ENCODE assay signal across 23 cellular contexts in the genomic region with DNA sequence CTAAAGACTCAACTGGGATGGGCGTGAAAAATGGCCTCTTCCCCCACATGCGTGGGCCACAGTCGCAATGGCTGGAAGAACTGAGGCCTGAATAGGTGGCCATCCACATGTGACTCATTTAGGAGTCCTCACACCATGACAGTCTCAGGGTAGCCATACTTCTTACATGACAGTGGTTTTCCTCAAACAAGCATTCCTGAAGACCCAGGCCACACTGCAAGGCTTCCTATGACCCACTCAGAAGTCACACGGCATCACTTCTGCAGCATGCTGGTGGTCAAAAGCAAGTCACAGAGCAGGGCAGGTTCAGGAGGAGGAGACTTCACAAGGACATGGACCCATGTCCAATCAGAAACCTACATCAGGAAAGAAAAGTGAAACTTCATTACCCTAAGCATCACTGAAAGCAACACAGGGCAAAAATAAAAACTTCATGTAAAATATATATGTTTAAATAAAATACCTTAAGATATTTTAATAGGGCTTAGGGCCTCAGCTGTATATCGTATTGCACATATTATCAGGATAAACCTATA.
"Had no signal": no experiment of that assay in that cellular context is flagged by ENCODE, and none has a peak within 500 bp of the region (broad histone marks: within the 10 kb centered on the region; RNA-seq: fewer than 3 reads in every experiment).

No MANE protein-coding gene starts in this region.

- H3K27me3 ChIP-seq: heart right ventricle, ovary, right atrium auricular region, sigmoid colon, stomach, transverse colon had no signal

- H3K27ac ChIP-seq: dorsolateral prefrontal cortex, heart right ventricle, ovary, right atrium auricular region, sigmoid colon, thoracic aorta, transverse colon had no signal

- H3K27ac Mint-ChIP-seq: naive thymus-derived CD8-positive, alpha-beta T cell had no signal

- ATAC-seq: esophagus mucosa; heart right ventricle; mucosa of descending colon; naive thymus-derived CD8-positive, alpha-beta T cell had no signal

- DNase-seq: cortex of kidney; dorsolateral prefrontal cortex; effector CD8-positive, alpha-beta T cell; heart right ventricle; hypothalamus; kidney glomerular epithelial cell; mammary epithelial cell; mucosa of descending colon; naive thymus-derived CD8-positive, alpha-beta T cell; ovary; sigmoid colon; small intestine; stimulated activated CD4-positive, alpha-beta T cell treated with anti-CD3 and anti-CD28 coated beads, Interleukin-12 subunit alpha, Interleukin-12 subunit beta, amount 100 ng/mL, for 4 hours; stimulated activated naive CD4-positive, alpha-beta T cell; stomach; substantia nigra; transverse colon had no signal

- FAIRE-seq: endometrium, frontal cortex, islet of Langerhans, small intestine had no signal

- H3K36me3 Mint-ChIP-seq: naive thymus-derived CD8-positive, alpha-beta T cell had no signal

- H3K4me3 ChIP-seq: dorsolateral prefrontal cortex, heart right ventricle, mucosa of descending colon, ovary, right atrium auricular region, sigmoid colon, stomach, thoracic aorta, transverse colon had no signal

- H3K4me3 Mint-ChIP-seq: naive thymus-derived CD8-positive, alpha-beta T cell had no signal

- H3K36me3 ChIP-seq: heart right ventricle, ovary, right atrium auricular region, sigmoid colon, stomach, thoracic aorta, transverse colon had no signal

- H3K9me3 ChIP-seq: heart right ventricle, mucosa of descending colon, ovary, right atrium auricular region, sigmoid colon, stomach, thoracic aorta had no signal
